ENCODE assay signal across 14 cellular contexts in the genomic region with DNA sequence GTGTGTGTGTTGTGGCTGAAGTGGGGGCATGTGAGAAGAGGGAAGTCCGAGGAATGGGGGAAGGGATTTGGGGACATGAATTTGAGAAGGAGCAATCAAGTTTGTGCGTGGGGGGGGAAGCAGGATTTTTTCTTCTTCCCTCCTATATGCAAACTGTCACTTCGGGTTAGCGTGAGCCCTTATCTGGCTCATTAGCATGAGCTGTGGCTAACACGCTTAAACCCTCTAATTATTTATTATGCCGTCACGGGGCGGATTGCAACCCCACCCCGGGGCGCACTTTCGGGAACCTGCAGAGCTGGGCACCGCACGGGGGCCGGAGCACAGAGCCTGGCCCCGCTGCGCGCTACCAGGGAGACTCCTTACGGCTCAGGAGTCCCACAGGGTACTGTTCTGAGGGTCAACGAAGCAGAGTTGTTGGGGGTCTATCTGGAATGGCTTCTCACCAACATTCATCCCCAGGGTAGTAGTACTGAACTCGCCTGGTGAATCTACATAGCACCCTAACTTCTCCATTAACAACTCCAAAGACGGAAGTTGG. TPM values are rescaled to one million over a fixed set of nuclear protein-coding genes. Genes with fewer than 3 reads are reported as not detected.
DNase-seq lines count a peak whose midpoint lies in the region; ATAC-seq and TF ChIP-seq lines count a peak whose summit lies in the region.
"Had no signal": no experiment of that assay in that cellular context is flagged by ENCODE, and none has a peak within 500 bp of the region (broad histone marks: within the 10 kb centered on the region; RNA-seq: fewer than 3 reads in every experiment).

No MANE protein-coding gene starts in this region.

- TF ChIP-seq CTCF in GM23338 (conservative IDR thresholded peaks at IDR 0.05; ENCODE audit: low read depth in 2 of 2) = no peak
- no peak for TF ChIP-seq CTCF in WERI-Rb-1 (IDR thresholded peaks at IDR 0.05; ENCODE audit: low read depth, low read length)

- peak overlapping the region; percentile 88 for H2AFZ ChIP-seq in GM23338

- peak overlapping the region; percentile 61 for H3K4me3 ChIP-seq in GM23338
- H3K4me3 ChIP-seq in WERI-Rb-1 (ENCODE audit: low read depth, low read length) = peak overlapping the region; percentile 36

- no peaks in the 10 kb centered on the region for H3K79me2 ChIP-seq in GM23338 (replicated peaks; ENCODE audit: insufficient read depth)

- no peak overlapping the region for H3K27ac Mint-ChIP-seq in GM23338
- H3K27ac Mint-ChIP-seq: activated naive CD4-positive, alpha-beta T cell treated with anti-CD3 and anti-CD28 coated beads, Interleukin-2, amount 10 ng/mL, durations not matched to agents 7 days and 5 days; stimulated activated effector memory CD8-positive, alpha-beta T cell treated with anti-CD3 and anti-CD28 coated beads, Interleukin-12 subunit alpha, Interleukin-12 subunit beta, amount 100 ng/mL, for 72 hours; T-helper 1 cell treated with Interleukin-12 subunit alpha and Interleukin-12 subunit beta and Interleukin-4 antibody, amounts not matched to agents 30 μg/mL and 1 μg/mL, for 36 hours had no signal

- H3K4me2 ChIP-seq in GM23338 = peak overlapping the region; percentile 88

- H3K36me3 ChIP-seq in GM23338 (ENCODE audit: insufficient read depth) (no peaks in the 10 kb centered on the region), WERI-Rb-1 (no peaks in the 10 kb centered on the region)

- peaks cover 13% of the 10 kb centered on the region for H4K20me1 ChIP-seq in GM23338 (replicated peaks; ENCODE audit: insufficient read depth)

- DNase-seq in DMS153 treated with DMSO at 0.1 percent for 48 hours (lab: John Stamatoyannopoulos, UW; ENCODE audit: unreplicated experiment) = peak; percentile 56
- DNase-seq in GM23338 (ENCODE audit: low spot score) = no peak
- DNase-seq in WERI-Rb-1 = no peak
- no peak for DNase-seq in left lobe of liver (ENCODE audit: low spot score)
- DNase-seq in DMS114 treated with DMSO at 0.1 percent for 48 hours (lab: John Stamatoyannopoulos, UW; ENCODE audit: unreplicated experiment) = no peak
- no peak for DNase-seq in stimulated activated CD4-positive, alpha-beta T cell treated with anti-CD3 and anti-CD28 coated beads, Interleukin-4, amount 100 ng/mL, for 4 hours
- DNase-seq in stimulated activated CD4-positive, alpha-beta T cell treated with anti-CD3 and anti-CD28 coated beads, Interleukin-12 subunit alpha, Interleukin-12 subunit beta, amount 100 ng/mL, for 4 hours = no peak
- DNase-seq: activated naive CD4-positive, alpha-beta T cell treated with anti-CD3 and anti-CD28 coated beads, Interleukin-2, amount 10 ng/mL, durations not matched to agents 7 days and 5 days; KG1; RPMI8226 had no signal

- peak overlapping the region; percentile 72 for H3K4me3 Mint-ChIP-seq in GM23338
- H3K4me3 Mint-ChIP-seq: activated naive CD4-positive, alpha-beta T cell treated with anti-CD3 and anti-CD28 coated beads, Interleukin-2, amount 10 ng/mL, durations not matched to agents 7 days and 5 days; stimulated activated effector memory CD8-positive, alpha-beta T cell treated with anti-CD3 and anti-CD28 coated beads, Interleukin-12 subunit alpha, Interleukin-12 subunit beta, amount 100 ng/mL, for 72 hours had no signal

- no peaks in the 10 kb centered on the region for H3K9me3 Mint-ChIP-seq in GM23338
- H3K9me3 Mint-ChIP-seq: activated naive CD4-positive, alpha-beta T cell treated with anti-CD3 and anti-CD28 coated beads, Interleukin-2, amount 10 ng/mL, durations not matched to agents 7 days and 5 days; stimulated activated effector memory CD8-positive, alpha-beta T cell treated with anti-CD3 and anti-CD28 coated beads, Interleukin-12 subunit alpha, Interleukin-12 subunit beta, amount 100 ng/mL, for 72 hours had no signal

- H3K36me3 Mint-ChIP-seq in GM23338 (ENCODE audit: low read depth) = no peaks in the 10 kb centered on the region
- H3K36me3 Mint-ChIP-seq: activated naive CD4-positive, alpha-beta T cell treated with anti-CD3 and anti-CD28 coated beads, Interleukin-2, amount 10 ng/mL, durations not matched to agents 7 days and 5 days; stimulated activated effector memory CD8-positive, alpha-beta T cell treated with anti-CD3 and anti-CD28 coated beads, Interleukin-12 subunit alpha, Interleukin-12 subunit beta, amount 100 ng/mL, for 72 hours had no signal

- H3K27ac ChIP-seq in GM23338 (ENCODE audit: low read depth) (no peak overlapping the region), WERI-Rb-1 (no peak overlapping the region)

- H3F3A ChIP-seq in GM23338 (replicated peaks; ENCODE audit: low read depth) = no peaks in the 10 kb centered on the region

- H3K27me3 Mint-ChIP-seq in GM23338 (ENCODE audit: insufficient read depth, low read depth, poor library complexity) = peaks cover 77% of the 10 kb centered on the region

- H3K4me1 ChIP-seq in GM23338 (ENCODE audit: insufficient read depth) = peaks cover 33% of the 10 kb centered on the region

- no peaks in the 10 kb centered on the region for H3K9me2 ChIP-seq in GM23338 (ENCODE audit: insufficient read depth)

- H3K9me3 ChIP-seq in WERI-Rb-1 (ENCODE audit: severe bottlenecking) = no peaks in the 10 kb centered on the region

- peaks cover 83% of the 10 kb centered on the region for H3K27me3 ChIP-seq in GM23338 (ENCODE audit: insufficient read depth)
- H3K27me3 ChIP-seq in WERI-Rb-1 (ENCODE audit: insufficient read depth, low read depth, severe bottlenecking) = no peaks in the 10 kb centered on the region

- peaks cover 15% of the 10 kb centered on the region for H3K4me1 Mint-ChIP-seq in GM23338
- H3K4me1 Mint-ChIP-seq: stimulated activated effector memory CD8-positive, alpha-beta T cell treated with anti-CD3 and anti-CD28 coated beads, Interleukin-12 subunit alpha, Interleukin-12 subunit beta, amount 100 ng/mL, for 72 hours had no signal

- ATAC-seq in GM23338 (peak; percentile 14), left lobe of liver (peak; percentile 6), GM21576 (IDR thresholded peaks at IDR 0.05; ENCODE audit: unreplicated experiment) (no peak)
- ATAC-seq: stimulated activated effector memory CD8-positive, alpha-beta T cell treated with anti-CD3 and anti-CD28 coated beads, Interleukin-12 subunit alpha, Interleukin-12 subunit beta, amount 100 ng/mL, for 72 hours had no signal

TF ChIP-seq in GM23338, 12 proteins besides CTCF, POLR2A, EP300 and RAD21:
- TF ChIP-seq EZH2 (IDR thresholded peaks at IDR 0.05; ENCODE audit: low read depth, unreplicated experiment) = peak; percentile 67
- TF ChIP-seq, protein P1, sequence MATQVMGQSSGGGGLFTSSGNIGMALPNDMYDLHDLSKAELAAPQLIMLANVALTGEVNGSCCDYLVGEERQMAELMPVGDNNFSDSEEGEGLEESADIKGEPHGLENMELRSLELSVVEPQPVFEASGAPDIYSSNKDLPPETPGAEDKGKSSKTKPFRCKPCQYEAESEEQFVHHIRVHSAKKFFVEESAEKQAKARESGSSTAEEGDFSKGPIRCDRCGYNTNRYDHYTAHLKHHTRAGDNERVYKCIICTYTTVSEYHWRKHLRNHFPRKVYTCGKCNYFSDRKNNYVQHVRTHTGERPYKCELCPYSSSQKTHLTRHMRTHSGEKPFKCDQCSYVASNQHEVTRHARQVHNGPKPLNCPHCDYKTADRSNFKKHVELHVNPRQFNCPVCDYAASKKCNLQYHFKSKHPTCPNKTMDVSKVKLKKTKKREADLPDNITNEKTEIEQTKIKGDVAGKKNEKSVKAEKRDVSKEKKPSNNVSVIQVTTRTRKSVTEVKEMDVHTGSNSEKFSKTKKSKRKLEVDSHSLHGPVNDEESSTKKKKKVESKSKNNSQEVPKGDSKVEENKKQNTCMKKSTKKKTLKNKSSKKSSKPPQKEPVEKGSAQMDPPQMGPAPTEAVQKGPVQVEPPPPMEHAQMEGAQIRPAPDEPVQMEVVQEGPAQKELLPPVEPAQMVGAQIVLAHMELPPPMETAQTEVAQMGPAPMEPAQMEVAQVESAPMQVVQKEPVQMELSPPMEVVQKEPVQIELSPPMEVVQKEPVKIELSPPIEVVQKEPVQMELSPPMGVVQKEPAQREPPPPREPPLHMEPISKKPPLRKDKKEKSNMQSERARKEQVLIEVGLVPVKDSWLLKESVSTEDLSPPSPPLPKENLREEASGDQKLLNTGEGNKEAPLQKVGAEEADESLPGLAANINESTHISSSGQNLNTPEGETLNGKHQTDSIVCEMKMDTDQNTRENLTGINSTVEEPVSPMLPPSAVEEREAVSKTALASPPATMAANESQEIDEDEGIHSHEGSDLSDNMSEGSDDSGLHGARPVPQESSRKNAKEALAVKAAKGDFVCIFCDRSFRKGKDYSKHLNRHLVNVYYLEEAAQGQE (IDR thresholded peaks at IDR 0.05; ENCODE audit: unreplicated experiment) = no peak

RNA-seq across cellular contexts. Expression of gene ASCL1, which starts 6.5 kb away (rescaled TPM):
- total RNA-seq in GM23338 (2014; rRNA removed; shearing (Covaris generic)) = 0.78 TPM in 1 of 2 replicates, not detected in the other
- polyA plus RNA-seq in GM23338 (2016; fragmentation: Nextera tagmentation; extraction: Ambion mirVana) = 0.26 and 0.37 TPM in 2 replicates
- total RNA-seq in left lobe of liver = not detected

RNA-seq across cellular contexts. Expression of gene PAH, which starts 34.0 kb away (rescaled TPM):
- total RNA-seq in GM23338 (2014; rRNA removed; shearing (Covaris generic)) = 1.6 and 4.8 TPM in 2 replicates
- 3.7 and 5.3 TPM in 2 replicates for polyA plus RNA-seq in GM23338 (2016; fragmentation: Nextera tagmentation; extraction: Ambion mirVana)
- 1,162 TPM for total RNA-seq in left lobe of liver
- polyA plus RNA-seq: BJ had no signal

Comparison
In these comparisons a context has a peak if more than half of its experiments do, and no peak if none do; other contexts are left out.
1. RNA of gene PAH, which starts 34.0 kb away (total RNA-seq): 1,162 TPM in left lobe of liver (single experiment); 1.6 to 4.8 TPM in GM23338; every median in the first group is over 100 times any median in the second.